30 cellular contexts compared by ENCODE assay signal in genomic region chr9:82161876-82162275, GRCh38.
"Had no signal": no experiment of that assay in that cellular context is flagged by ENCODE, and none has a peak within 500 bp of the region (broad histone marks: within the 10 kb centered on the region; RNA-seq: fewer than 3 reads in every experiment).

No MANE protein-coding gene starts in this region.

- H3K4me1 ChIP-seq: adrenal gland, ascending aorta, body of pancreas, breast epithelium had no signal

- H3K9me3 ChIP-seq: adrenal gland, ascending aorta, body of pancreas, breast epithelium had no signal

- DNase-seq: activated effector memory CD4-positive, alpha-beta T cell treated with anti-CD3 and anti-CD28 coated beads, Interleukin-2, amount 50 U/mL, for 16 hours; activated effector memory CD4-positive, alpha-beta T cell treated with Interleukin-2 at 50 U/mL for 16 hours; activated gamma-delta T cell; activated gamma-delta T cell treated with Interleukin-2 at 50 U/mL for 16 hours; activated naive CD4-positive, alpha-beta T cell; activated naive CD4-positive, alpha-beta T cell treated with anti-CD3 and anti-CD28 coated beads for 36 hours; activated naive CD4-positive, alpha-beta T cell treated with anti-CD3 and anti-CD28 coated beads, Interleukin-2, amount 10 ng/mL, durations not matched to agents 7 days and 5 days; activated naive CD4-positive, alpha-beta T cell treated with anti-CD3 and anti-CD28 coated beads, Interleukin-2, amount 50 U/mL, for 16 hours; activated naive CD4-positive, alpha-beta T cell treated with Interleukin-2 at 50 U/mL for 16 hours; activated naive CD8-positive, alpha-beta T cell treated with anti-CD3 and anti-CD28 coated beads for 36 hours; activated naive CD8-positive, alpha-beta T cell treated with anti-CD3 and anti-CD28 coated beads, Interleukin-2, amount 10 ng/mL, durations not matched to agents 7 days and 5 days; activated naive CD8-positive, alpha-beta T cell treated with anti-CD3 and anti-CD28 coated beads, Interleukin-2, amount 50 U/mL, for 24 hours; activated T-cell treated with anti-CD3 and anti-CD28 coated beads, Interleukin-2, amount 50 U/mL, for 1 hour; activated T-cell treated with anti-CD3 and anti-CD28 coated beads, Interleukin-2, amount 50 U/mL, for 24 hours; activated T-cell treated with anti-CD3 and anti-CD28 coated beads, Interleukin-2, amount 50 U/mL, for 4 hours; activated T-cell treated with anti-CD3 and anti-CD28 coated beads, Interleukin-2, amount 50 U/mL, for 48 hours; activated T-cell treated with anti-CD3 and anti-CD28 coated beads, Interleukin-2, amount 50 U/mL, for 72 hours; adrenal gland; amniotic stem cell; amygdala; anterior cingulate cortex; aorta; body of pancreas; brain microvascular endothelial cell; caudate nucleus; central memory CD4-positive, alpha-beta T cell; cerebellar nuclear complex had no signal

- H3K36me3 ChIP-seq: adrenal gland, ascending aorta, brain microvascular endothelial cell, breast epithelium, cardiac muscle cell had no signal

- H3K27me3 ChIP-seq: adrenal gland, ascending aorta, body of pancreas, brain microvascular endothelial cell, breast epithelium, cardiac muscle cell had no signal

- H3K4me3 ChIP-seq: adrenal gland, ascending aorta, body of pancreas, breast epithelium, cardiac muscle cell had no signal

- H3K27ac ChIP-seq: adrenal gland, ascending aorta, body of pancreas, brain microvascular endothelial cell, breast epithelium, cardiac muscle cell had no signal
